ENCODE assay signal across 16 cellular contexts in the genomic region with DNA sequence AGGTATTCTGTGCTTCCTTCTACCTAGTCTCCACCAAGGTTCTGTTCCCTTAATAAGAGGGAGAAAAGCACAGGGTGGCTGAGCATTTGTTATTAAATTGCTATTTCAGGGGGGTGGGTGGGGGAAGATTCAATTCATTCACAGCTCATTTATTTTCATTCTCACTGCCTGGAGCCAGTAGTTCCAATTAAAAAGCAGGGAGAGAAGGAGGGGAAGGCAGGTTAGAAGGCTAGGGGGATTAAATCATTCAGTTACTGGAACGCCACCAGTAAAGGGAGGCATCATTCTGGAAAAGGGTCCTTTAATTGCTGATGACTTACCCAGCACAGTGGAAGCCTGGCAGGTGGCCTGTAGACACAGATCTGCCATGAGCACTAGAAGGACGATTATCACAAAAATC. TPM values are rescaled to one million over a fixed set of nuclear protein-coding genes. Genes with fewer than 3 reads are reported as not detected.
A peak's percentile ranks its signal among the peaks of the same experiment; 100 is the strongest.
DNase-seq lines count a peak whose midpoint lies in the region; ATAC-seq lines count a peak whose summit lies in the region.
"Had no signal": no experiment of that assay in that cellular context is flagged by ENCODE, and none has a peak within 500 bp of the region (broad histone marks: within the 10 kb centered on the region; RNA-seq: fewer than 3 reads in every experiment).

No MANE protein-coding gene starts in this region.

- DNase-seq in activated naive CD4-positive, alpha-beta T cell treated with anti-CD3 and anti-CD28 coated beads, Interleukin-2, amount 10 ng/mL, durations not matched to agents 7 days and 5 days = no peak
- DNase-seq in T-cell (no peak), SKM-1 treated with dmso at 0.1 percent for 144 hours (lab: John Stamatoyannopoulos, UW; ENCODE audit: unreplicated experiment) (no peak), NCI-H748 treated with DMSO at 0.1 percent for 48 hours (lab: John Stamatoyannopoulos, UW) (no peak)
- DNase-seq in naive thymus-derived CD8-positive, alpha-beta T cell = no peak
- DNase-seq in activated CD4-positive, CD25-positive, alpha-beta regulatory T cell treated with anti-CD3 and anti-CD28 coated beads, Interleukin-2, amount 50 U/mL, for 72 hours = no peak
- DNase-seq: ACHN; activated naive CD4-positive, alpha-beta T cell; heart right ventricle; lower lobe of right lung; NCI-H2029 treated with DMSO at 0.1 percent for 48 hours; NCI-H526; stimulated activated CD4-positive, alpha-beta T cell treated with anti-CD3 and anti-CD28 coated beads, Interleukin-12 subunit alpha, Interleukin-12 subunit beta, amount 100 ng/mL, for 4 hours; thyroid gland had no signal

- POLR2A ChIA-PET in T-cell (lab: Charles Lee) = no interaction called here
- POLR2A ChIA-PET in naive thymus-derived CD8-positive, alpha-beta T cell (lab: Charles Lee) = interaction anchor here (1.0 to 7.5 kb wide), 4 partner anchors 10 to 76 kb away, joined by 3 to 79 read pairs (median 28); partner anchors contain the start of gene NIN

- no peaks in the 10 kb centered on the region for H3K27me3 Mint-ChIP-seq in activated naive CD4-positive, alpha-beta T cell treated with anti-CD3 and anti-CD28 coated beads, Interleukin-2, amount 50 U/mL, for 24 hours
- no peaks in the 10 kb centered on the region for H3K27me3 Mint-ChIP-seq in activated naive CD4-positive, alpha-beta T cell treated with anti-CD3 and anti-CD28 coated beads, Interleukin-2, amount 10 ng/mL, durations not matched to agents 7 days and 5 days
- H3K27me3 Mint-ChIP-seq in T-cell = no peaks in the 10 kb centered on the region
- H3K27me3 Mint-ChIP-seq in naive thymus-derived CD8-positive, alpha-beta T cell = no peaks in the 10 kb centered on the region

- H3K4me1 Mint-ChIP-seq in activated naive CD4-positive, alpha-beta T cell treated with anti-CD3 and anti-CD28 coated beads, Interleukin-2, amount 50 U/mL, for 24 hours = peaks cover 88% of the 10 kb centered on the region
- H3K4me1 Mint-ChIP-seq in activated naive CD4-positive, alpha-beta T cell treated with anti-CD3 and anti-CD28 coated beads, Interleukin-2, amount 10 ng/mL, durations not matched to agents 7 days and 5 days = peaks cover 65% of the 10 kb centered on the region
- peaks cover 85 to 92% (median 86%) of the 10 kb centered on the region in 3 donors for H3K4me1 Mint-ChIP-seq in T-cell
- H3K4me1 Mint-ChIP-seq in naive thymus-derived CD8-positive, alpha-beta T cell = peaks cover 49 to 93% (median 86%) of the 10 kb centered on the region in 4 donors

- H3K36me3 Mint-ChIP-seq in activated naive CD4-positive, alpha-beta T cell treated with anti-CD3 and anti-CD28 coated beads, Interleukin-2, amount 50 U/mL, for 24 hours = peaks cover 5% of the 10 kb centered on the region
- H3K36me3 Mint-ChIP-seq in activated naive CD4-positive, alpha-beta T cell treated with anti-CD3 and anti-CD28 coated beads, Interleukin-2, amount 10 ng/mL, durations not matched to agents 7 days and 5 days = peaks cover 38% of the 10 kb centered on the region
- H3K36me3 Mint-ChIP-seq in T-cell = peaks cover 5% of the 10 kb centered on the region
- peaks cover 0 to 11% (median 8%) of the 10 kb centered on the region in 3 donors for H3K36me3 Mint-ChIP-seq in naive thymus-derived CD8-positive, alpha-beta T cell

- ATAC-seq in T-cell (replicated peaks in 1 of 4) = no peak
- no peak for ATAC-seq in naive thymus-derived CD8-positive, alpha-beta T cell
- ATAC-seq in HG02642 (IDR thresholded peaks at IDR 0.05; ENCODE audit: poor library complexity, unreplicated experiment) = no peak
- ATAC-seq: lower lobe of right lung had no signal

- H3K9me3 Mint-ChIP-seq in activated naive CD4-positive, alpha-beta T cell treated with anti-CD3 and anti-CD28 coated beads, Interleukin-2, amount 50 U/mL, for 24 hours = no peaks in the 10 kb centered on the region
- H3K9me3 Mint-ChIP-seq in activated naive CD4-positive, alpha-beta T cell treated with anti-CD3 and anti-CD28 coated beads, Interleukin-2, amount 10 ng/mL, durations not matched to agents 7 days and 5 days = no peaks in the 10 kb centered on the region
- no peaks in the 10 kb centered on the region for H3K9me3 Mint-ChIP-seq in T-cell
- no peaks in the 10 kb centered on the region for H3K9me3 Mint-ChIP-seq in naive thymus-derived CD8-positive, alpha-beta T cell

- no peak overlapping the region for H3K4me3 Mint-ChIP-seq in activated naive CD4-positive, alpha-beta T cell treated with anti-CD3 and anti-CD28 coated beads, Interleukin-2, amount 50 U/mL, for 24 hours
- H3K4me3 Mint-ChIP-seq in activated naive CD4-positive, alpha-beta T cell treated with anti-CD3 and anti-CD28 coated beads, Interleukin-2, amount 10 ng/mL, durations not matched to agents 7 days and 5 days = no peak overlapping the region
- peak overlapping the region in 1 of 3 donors; percentile 70 for H3K4me3 Mint-ChIP-seq in T-cell
- peak overlapping the region in 8 of 10 donors; percentile 24 to 67 (median 55) for H3K4me3 Mint-ChIP-seq in naive thymus-derived CD8-positive, alpha-beta T cell

- H3K27ac Mint-ChIP-seq in activated naive CD4-positive, alpha-beta T cell treated with anti-CD3 and anti-CD28 coated beads, Interleukin-2, amount 50 U/mL, for 24 hours = peak overlapping the region; percentile 79
- no peak overlapping the region for H3K27ac Mint-ChIP-seq in activated naive CD4-positive, alpha-beta T cell treated with anti-CD3 and anti-CD28 coated beads, Interleukin-2, amount 10 ng/mL, durations not matched to agents 7 days and 5 days
- H3K27ac Mint-ChIP-seq in T-cell = peak overlapping the region; percentile 97 to 98
- H3K27ac Mint-ChIP-seq in naive thymus-derived CD8-positive, alpha-beta T cell = peak overlapping the region; percentile 89 to 98 (median 96)

- CTCF ChIA-PET in activated naive CD4-positive, alpha-beta T cell treated with anti-CD3 and anti-CD28 coated beads, Interleukin-2, amount 10 ng/mL, durations not matched to agents 7 days and 5 days (lab: Charles Lee) = interaction anchor here (0.7 kb wide), 1 partner anchor 77 kb away, joined by 4 read pairs; no protein-coding TSS in a partner anchor
- CTCF ChIA-PET in T-cell (lab: Charles Lee) = interaction anchor here in 1 of 2 donors (5.7 kb wide), 1 partner anchor 77 kb away, joined by 42 read pairs; no protein-coding TSS in a partner anchor

RNA-seq across cellular contexts. Expression of gene NIN, which starts 47.4 kb away (rescaled TPM):
- 100 to 1,000 TPM in 3 of 5 donors, 10 to 100 TPM in 2; 92.8 to 141 (median 106) TPM for total RNA-seq in T-cell
- 100 to 1,000 TPM; 124 to 137 TPM for total RNA-seq in naive thymus-derived CD8-positive, alpha-beta T cell
- polyA plus RNA-seq in naive thymus-derived CD8-positive, alpha-beta T cell = 10 to 100 TPM; 37.1 to 60.2 (median 42.7) TPM

Comparison
In these comparisons a context has a peak if more than half of its experiments do, and no peak if none do; other contexts are left out.
1. H3K4me3 Mint-ChIP-seq: peak in naive thymus-derived CD8-positive, alpha-beta T cell (8 of 10); none in activated naive CD4-positive, alpha-beta T cell treated with anti-CD3 and anti-CD28 coated beads, Interleukin-2, amount 50 U/mL, for 24 hours (single experiment) and activated naive CD4-positive, alpha-beta T cell treated with anti-CD3 and anti-CD28 coated beads, Interleukin-2, amount 10 ng/mL, durations not matched to agents 7 days and 5 days (single experiment).